ENCODE assay signal across 23 cellular contexts in the genomic region with DNA sequence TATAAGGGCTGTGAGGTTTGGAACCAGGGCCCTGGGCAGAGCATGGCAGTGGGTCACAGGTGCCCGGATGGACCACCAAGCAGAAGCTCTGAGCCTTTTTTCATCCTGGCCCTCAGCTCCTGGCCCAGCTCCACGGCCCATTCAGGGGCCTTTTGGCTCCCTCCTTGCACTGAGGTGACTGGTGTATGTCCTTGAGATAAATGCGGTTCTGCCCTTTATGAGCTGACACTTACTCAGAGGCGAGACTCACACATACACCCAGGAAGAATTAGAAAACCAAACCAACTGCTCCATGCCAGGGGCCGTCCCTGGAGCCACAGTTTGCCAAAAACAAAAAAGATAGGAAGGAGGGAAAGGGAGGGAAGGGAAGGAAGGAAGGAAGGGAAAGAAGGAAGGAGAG.
"Had no signal": no experiment of that assay in that cellular context is flagged by ENCODE, and none has a peak within 500 bp of the region (broad histone marks: within the 10 kb centered on the region; RNA-seq: fewer than 3 reads in every experiment).

No MANE protein-coding gene starts in this region.

- DNase-seq: dermis blood vessel endothelial cell; dorsolateral prefrontal cortex; effector CD4-positive, alpha-beta T cell; effector memory CD4-positive, alpha-beta T cell; erythroblast; esophagus squamous epithelium; foreskin fibroblast; foreskin melanocyte; gastrocnemius medialis; glutamatergic neuron; head of caudate nucleus; heart right ventricle; hippocampal formation; left colon; left ventricle myocardium inferior; lower lobe of right lung; mesenchymal stem cell; midbrain; naive thymus-derived CD4-positive, alpha-beta T cell had no signal

- H3K36me3 Mint-ChIP-seq: naive thymus-derived CD4-positive, alpha-beta T cell had no signal

- H3K4me3 Mint-ChIP-seq: naive thymus-derived CD4-positive, alpha-beta T cell had no signal

- H3K4me3 ChIP-seq: coronary artery, dorsolateral prefrontal cortex, esophagus squamous epithelium, gastrocnemius medialis, heart right ventricle, left ventricle myocardium inferior, lower lobe of right lung had no signal

- ATAC-seq: esophagus mucosa; gastrocnemius medialis; left colon; left lobe of liver; lower lobe of right lung; naive thymus-derived CD4-positive, alpha-beta T cell had no signal

- H3K27me3 ChIP-seq: dorsolateral prefrontal cortex, esophagus squamous epithelium, gastrocnemius medialis had no signal

- H3K9me3 ChIP-seq: esophagus squamous epithelium, gastrocnemius medialis, heart right ventricle, left ventricle myocardium inferior, lower lobe of right lung had no signal

- H3K27ac Mint-ChIP-seq: naive thymus-derived CD4-positive, alpha-beta T cell had no signal

- H3K27ac ChIP-seq: coronary artery, dorsolateral prefrontal cortex, epithelial cell of prostate, esophagus squamous epithelium, gastrocnemius medialis, heart right ventricle, left ventricle myocardium inferior, lower lobe of right lung had no signal

- H3K4me1 Mint-ChIP-seq: naive thymus-derived CD4-positive, alpha-beta T cell had no signal

- H3K36me3 ChIP-seq: esophagus squamous epithelium, gastrocnemius medialis, heart right ventricle, left ventricle myocardium inferior, lower lobe of right lung had no signal

- H3K4me1 ChIP-seq: esophagus squamous epithelium, gastrocnemius medialis, heart right ventricle, left ventricle myocardium inferior, lower lobe of right lung had no signal
